ENCODE assay signal across 17 cellular contexts in genomic region chr21:44521301-44521927, GRCh38. TPM values are rescaled to one million over a fixed set of nuclear protein-coding genes. Genes with fewer than 3 reads are reported as not detected.
DNase-seq lines count a peak whose midpoint lies in the region; FAIRE-seq and TF ChIP-seq lines count a peak whose summit lies in the region.
"Had no signal": no experiment of that assay in that cellular context is flagged by ENCODE, and none has a peak within 500 bp of the region (broad histone marks: within the 10 kb centered on the region; RNA-seq: fewer than 3 reads in every experiment).

No MANE protein-coding gene starts in this region.

- H3K9ac ChIP-seq in endodermal cell (ENCODE audit: extremely low read depth, low read length, poor library complexity, severe bottlenecking) = no peak overlapping the region
- H3K9ac ChIP-seq: BLaER1 had no signal

- H3K27me3 ChIP-seq in BE2C (no peaks in the 10 kb centered on the region), endodermal cell (ENCODE audit: control insufficient read depth, insufficient read depth, low read length, poor library complexity, severe bottlenecking) (no peaks in the 10 kb centered on the region)
- H3K27me3 ChIP-seq: BLaER1 had no signal

- H3K4me1 ChIP-seq in BE2C (no peaks in the 10 kb centered on the region), endodermal cell (ENCODE audit: control insufficient read depth, insufficient read depth, low read length) (no peaks in the 10 kb centered on the region)
- H3K4me1 ChIP-seq: BLaER1 had no signal

- no peak for FAIRE-seq in H54 (lab: Jason Lieb, UNC)

- no peak overlapping the region for H3K27ac ChIP-seq in endodermal cell (ENCODE audit: low read depth, low read length)
- H3K27ac ChIP-seq: BLaER1 had no signal

- TF ChIP-seq CTCF in BE2C (IDR thresholded peaks at IDR 0.05; ENCODE audit: low read depth, low read length) (no peak), endodermal cell (conservative IDR thresholded peaks at IDR 0.05) (no peak), nephron progenitor cell (IDR thresholded peaks at IDR 0.05) (no peak)

- H3K36me3 ChIP-seq in BE2C (no peaks in the 10 kb centered on the region), endodermal cell (ENCODE audit: control insufficient read depth, insufficient read depth, low read length) (no peaks in the 10 kb centered on the region)
- H3K36me3 ChIP-seq: BLaER1 had no signal

- DNase-seq in BE2C = peak; percentile 5
- DNase-seq in H54 (ENCODE audit: insufficient read length, low spot score) = no peak
- peak; percentile 37 for DNase-seq in endodermal cell
- DNase-seq in mesenteric fat pad (ENCODE audit: low spot score) = peak; percentile 88
- no peak for DNase-seq in nephron progenitor cell
- no peak for DNase-seq in NCI-H2171 (lab: John Stamatoyannopoulos, UW)
- DNase-seq in stimulated activated CD4-positive, alpha-beta T cell treated with anti-CD3 and anti-CD28 coated beads, Interleukin-4, amount 100 ng/mL, for 24 hours = no peak
- DNase-seq: DMS 273 treated with DMSO at 0.1 percent for 48 hours, MV-4-11, NCI-H1417 treated with DMSO at 0.1 percent for 48 hours, NCI-H2029 treated with DMSO at 0.1 percent for 48 hours, NCI-H510A treated with DMSO at 0.1 percent for 48 hours, SHP77 treated with DMSO at 0.1 percent for 48 hours had no signal

- no peaks in the 10 kb centered on the region for H3K4me1 Mint-ChIP-seq in endodermal cell
- H3K4me1 Mint-ChIP-seq in nephron progenitor cell = peaks cover 25% of the 10 kb centered on the region
- H3K4me1 Mint-ChIP-seq: IgD-negative memory B cell had no signal

- H3K4me3 Mint-ChIP-seq in endodermal cell = no peak overlapping the region
- H3K4me3 Mint-ChIP-seq in nephron progenitor cell = no peak overlapping the region
- H3K4me3 Mint-ChIP-seq: H9, IgD-negative memory B cell had no signal

- H3K4me3 ChIP-seq in BE2C (ENCODE audit: low read depth, low read length) (no peak overlapping the region), endodermal cell (ENCODE audit: low read length) (no peak overlapping the region)
- H3K4me3 ChIP-seq: BLaER1 had no signal

- peaks cover 4% of the 10 kb centered on the region; the same call in 1 of the 2 replicates for H3K9me3 ChIP-seq in BE2C
- H3K9me3 ChIP-seq in endodermal cell (ENCODE audit: control insufficient read depth, low read length) = peaks cover 10% of the 10 kb centered on the region

- H3K9me3 Mint-ChIP-seq in endodermal cell (peaks cover 2% of the 10 kb centered on the region), nephron progenitor cell (no peaks in the 10 kb centered on the region)
- H3K9me3 Mint-ChIP-seq: H9, IgD-negative memory B cell had no signal

- H3K27me3 Mint-ChIP-seq in endodermal cell (ENCODE audit: insufficient read depth) (no peaks in the 10 kb centered on the region), nephron progenitor cell (ENCODE audit: low read depth, poor library complexity) (peaks cover 11% of the 10 kb centered on the region)

- TF ChIP-seq POLR2A in H54 (IDR thresholded peaks at IDR 0.05; ENCODE audit: low read depth, low read length) = 0 out of 2 replicates have a peak, but pooled peaks have one; percentile 3

- no peak overlapping the region for H3K27ac Mint-ChIP-seq in endodermal cell
- H3K27ac Mint-ChIP-seq in nephron progenitor cell = no peak overlapping the region
- H3K27ac Mint-ChIP-seq: H9, IgD-negative memory B cell had no signal

- WGBS in endodermal cell (ENCODE audit: insufficient coverage in 1 of 2, insufficient read length in 1 of 2), 2 experiments = 94 to 98% methylated on average over 18 to 22 of the region's 22 CpGs

- H3K36me3 Mint-ChIP-seq in endodermal cell (ENCODE audit: low read depth) (no peaks in the 10 kb centered on the region), nephron progenitor cell (ENCODE audit: low read depth) (peaks cover 4% of the 10 kb centered on the region)

RNA-seq across cellular contexts. Expression of gene KRTAP10-1, which starts 18.6 kb away (rescaled TPM):
- not detected for polyA plus RNA-seq in BE2C (2012; ENCODE audit: insufficient read depth, insufficient read length, low read depth)
- total RNA-seq in endodermal cell = not detected
- polyA plus RNA-seq in endodermal cell (2013, experiment 1 of 2) = not detected
- not detected for polyA plus RNA-seq in endodermal cell (2013, experiment 2 of 2)
- not detected for total RNA-seq in mesenteric fat pad
- total RNA-seq: H9 had no signal
- polyA plus RNA-seq: AG04450, IgD-negative memory B cell had no signal

RNA-seq across cellular contexts. Expression of gene KRTAP10-2, which starts 29.9 kb away (rescaled TPM):
- polyA plus RNA-seq in BE2C (2012; ENCODE audit: insufficient read depth, insufficient read length, low read depth) = not detected
- not detected for total RNA-seq in endodermal cell
- not detected for polyA plus RNA-seq in endodermal cell (2013, experiment 1 of 2)
- not detected for polyA plus RNA-seq in endodermal cell (2013, experiment 2 of 2)
- total RNA-seq in mesenteric fat pad = not detected
- total RNA-seq: H9 had no signal
- polyA plus RNA-seq: AG04450, IgD-negative memory B cell had no signal

RNA-seq across cellular contexts. Expression of gene KRTAP10-3, which starts 37.2 kb away (rescaled TPM):
- polyA plus RNA-seq in BE2C (2012; ENCODE audit: insufficient read depth, insufficient read length, low read depth) = not detected
- total RNA-seq in endodermal cell (not detected), mesenteric fat pad (not detected)
- polyA plus RNA-seq in endodermal cell (2013, experiment 1 of 2) = not detected
- polyA plus RNA-seq in endodermal cell (2013, experiment 2 of 2) = not detected
- total RNA-seq: H9 had no signal
- polyA plus RNA-seq: AG04450, IgD-negative memory B cell had no signal

RNA-seq across cellular contexts. Expression of gene KRTAP10-4, which starts 52.1 kb away (rescaled TPM):
- polyA plus RNA-seq in BE2C (2012; ENCODE audit: insufficient read depth, insufficient read length, low read depth) = not detected
- total RNA-seq in endodermal cell = not detected
- not detected for polyA plus RNA-seq in endodermal cell (2013, experiment 1 of 2)
- not detected for polyA plus RNA-seq in endodermal cell (2013, experiment 2 of 2)
- total RNA-seq in mesenteric fat pad = not detected
- total RNA-seq: H9 had no signal
- polyA plus RNA-seq: AG04450, IgD-negative memory B cell had no signal

RNA-seq across cellular contexts. Expression of gene KRTAP10-5, which starts 59.0 kb away (rescaled TPM):
- not detected for polyA plus RNA-seq in BE2C (2012; ENCODE audit: insufficient read depth, insufficient read length, low read depth)
- total RNA-seq in endodermal cell (not detected), mesenteric fat pad (not detected)
- not detected for polyA plus RNA-seq in endodermal cell (2013, experiment 1 of 2)
- not detected for polyA plus RNA-seq in endodermal cell (2013, experiment 2 of 2)
- total RNA-seq: H9 had no signal
- polyA plus RNA-seq: AG04450, IgD-negative memory B cell had no signal

Comparison
In these comparisons a context has a peak if more than half of its experiments do, and no peak if none do; other contexts are left out.
1. DNase-seq: peak in BE2C (single experiment), endodermal cell (single experiment) and mesenteric fat pad (single experiment); none in H54 (single experiment), nephron progenitor cell (single experiment), NCI-H2171 (single experiment) and stimulated activated CD4-positive, alpha-beta T cell treated with anti-CD3 and anti-CD28 coated beads, Interleukin-4, amount 100 ng/mL, for 24 hours (single experiment).